1 cellular context compared by ENCODE assay signal in genomic region chr11:1300569-1301187, GRCh38.
TF ChIP-seq lines count a peak whose summit lies in the region.

No MANE protein-coding gene starts in this region.

TF ChIP-seq in HepG2, 621 proteins besides CTCF, POLR2A, EP300 and RAD21:
- TF ChIP-seq, protein P1, sequence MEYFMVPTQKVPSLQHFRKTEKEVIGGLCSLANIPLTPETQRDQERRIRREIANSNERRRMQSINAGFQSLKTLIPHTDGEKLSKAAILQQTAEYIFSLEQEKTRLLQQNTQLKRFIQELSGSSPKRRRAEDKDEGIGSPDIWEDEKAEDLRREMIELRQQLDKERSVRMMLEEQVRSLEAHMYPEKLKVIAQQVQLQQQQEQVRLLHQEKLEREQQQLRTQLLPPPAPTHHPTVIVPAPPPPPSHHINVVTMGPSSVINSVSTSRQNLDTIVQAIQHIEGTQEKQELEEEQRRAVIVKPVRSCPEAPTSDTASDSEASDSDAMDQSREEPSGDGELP (IDR thresholded peaks at IDR 0.05; ENCODE audit: borderline replicate concordance, low read depth): no peak
- peak; percentile 92 for TF ChIP-seq ZBTB38 (CRISPR knock-in tag; IDR thresholded peaks at IDR 0.05)
- TF ChIP-seq KMT2B (CRISPR knock-in tag; IDR thresholded peaks at IDR 0.05): no peak
